18 cellular contexts compared by ENCODE assay signal in the genomic region with DNA sequence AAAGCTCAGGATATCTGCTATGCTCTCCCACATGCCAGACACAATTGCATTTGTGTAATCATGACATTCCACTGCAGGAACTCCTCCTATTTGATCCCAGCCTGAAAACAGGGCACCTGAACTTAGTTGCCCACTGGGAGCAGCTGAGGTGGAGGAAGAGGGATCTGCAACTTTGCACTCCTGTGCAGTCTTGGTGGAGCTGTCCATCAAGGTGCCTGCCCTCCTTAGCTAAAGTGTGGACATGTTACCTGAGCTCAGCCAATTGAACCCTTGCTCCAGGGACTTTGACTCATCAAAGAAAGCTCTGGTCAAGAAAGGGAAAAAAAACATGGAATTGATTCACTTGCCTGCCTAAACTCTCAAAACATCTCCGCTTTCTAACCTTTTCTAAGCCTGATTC. TPM values are rescaled to one million over a fixed set of nuclear protein-coding genes. Genes with fewer than 3 reads are reported as not detected.
DNase-seq lines count a peak whose midpoint lies in the region; ATAC-seq, FAIRE-seq and TF ChIP-seq lines count a peak whose summit lies in the region.
"Had no signal": no experiment of that assay in that cellular context is flagged by ENCODE, and none has a peak within 500 bp of the region (broad histone marks: within the 10 kb centered on the region; RNA-seq: fewer than 3 reads in every experiment).

No MANE protein-coding gene starts in this region.

- 45% methylated on average over 1 of the region's 1 CpG for WGBS in HepG2 (ENCODE audit: low lambda C conversion rate)
- 64% methylated on average over 1 of the region's 1 CpG for WGBS in right lobe of liver (ENCODE audit: insufficient coverage, low coverage, low lambda C conversion rate, missing lambda C conversion rate)
- no CpG with 5 or more reads among the region's 1 CpG for WGBS in mesendoderm (ENCODE audit: extremely low coverage, insufficient coverage, low lambda C conversion rate)

- TF ChIP-seq EP300 in HepG2 (IDR thresholded peaks at IDR 0.05; ENCODE audit: low read depth in 2 of 2, low read length in 2 of 2) (no peak), HepG2 (CRISPR knock-in tag; IDR thresholded peaks at IDR 0.05; ENCODE audit: borderline replicate concordance) (no peak)

- H3K9me3 ChIP-seq in HepG2 (ENCODE audit: low read length) (no peaks in the 10 kb centered on the region), right lobe of liver (no peaks in the 10 kb centered on the region)

- H4K5ac ChIP-seq in mesendoderm (ENCODE audit: low read length), result no peak overlapping the region

- CTCF ChIA-PET in HepG2 (lab: Yijun Ruan, JAX; ENCODE audit: low intra/inter-chr PET ratio, low total read pairs), result no interaction called here

- H3K79me2 ChIP-seq in HepG2 (ENCODE audit: insufficient read depth, low read length), result no peaks in the 10 kb centered on the region
- no peaks in the 10 kb centered on the region for H3K79me2 ChIP-seq in mesendoderm (ENCODE audit: control insufficient read depth, insufficient read depth, low read length)

- H3K4me3 ChIP-seq in HepG2 (replicated peaks in 1 of 3; ENCODE audit: insufficient read depth in 1 of 3, low read depth in 2 of 3, low read length in 3 of 3) (no peak overlapping the region), right lobe of liver (no peak overlapping the region), mesendoderm (ENCODE audit: low read length) (no peak overlapping the region)
- H3K4me3 ChIP-seq: BLaER1 treated with 17β-estradiol and CSF1 and Interleukin-3, amounts not matched to agents 10 nM and 100 nM had no signal

- no peak overlapping the region for H3K4ac ChIP-seq in mesendoderm (ENCODE audit: low read depth, low read length)

- no peak overlapping the region for H2BK120ac ChIP-seq in mesendoderm (ENCODE audit: low read depth, low read length)

- H3K27ac ChIP-seq in HepG2 (ENCODE audit: extremely low read length, insufficient read depth, low read length) (no peak overlapping the region), right lobe of liver (no peak overlapping the region), mesendoderm (ENCODE audit: low read depth, low read length) (no peak overlapping the region)
- H3K27ac ChIP-seq: BLaER1 treated with 17β-estradiol and CSF1 and Interleukin-3, amounts not matched to agents 10 nM and 100 nM had no signal

- DNase-seq in HepG2 (ENCODE audit: low spot score) (peak; percentile 23), right lobe of liver (no peak), M059J (ENCODE audit: low read depth) (peak; percentile 33), mesendoderm (peak; percentile 6), NCI-H2081 treated with DMSO at 0.1 percent for 48 hours (lab: John Stamatoyannopoulos, UW) (no peak)
- DNase-seq in activated T-cell treated with anti-CD3 and anti-CD28 coated beads, Interleukin-2, amount 50 U/mL, for 48 hours, result no peak
- DNase-seq: 8988T; CD8-positive, alpha-beta T cell; DMS 273 treated with DMSO at 0.1 percent for 48 hours; DND-41; GDM1; GOT3; H7 had no signal

- no peaks in the 10 kb centered on the region for H3K79me1 ChIP-seq in mesendoderm (ENCODE audit: low read length)

- no peak for TF ChIP-seq RAD21 in HepG2 (CRISPR knock-in tag; IDR thresholded peaks at IDR 0.05)

- TF ChIP-seq CTCF in HepG2 (CRISPR knock-in tag; IDR thresholded peaks at IDR 0.05), result no peak
- no peak for TF ChIP-seq CTCF in right lobe of liver (IDR thresholded peaks at IDR 0.05)

- peaks cover 20% of the 10 kb centered on the region for H3K4me1 ChIP-seq in HepG2 (ENCODE audit: insufficient read depth, low read length)
- no peaks in the 10 kb centered on the region for H3K4me1 ChIP-seq in right lobe of liver
- no peaks in the 10 kb centered on the region for H3K4me1 ChIP-seq in mesendoderm (ENCODE audit: control insufficient read depth, low read depth, low read length)

- H4K8ac ChIP-seq in mesendoderm (ENCODE audit: low read depth, low read length), result no peak overlapping the region

- ATAC-seq in HepG2 (peak; percentile 69), right lobe of liver (no peak), GM18868 (IDR thresholded peaks at IDR 0.05; ENCODE audit: unreplicated experiment) (no peak)
- ATAC-seq: CD8-positive, alpha-beta T cell; HCT116 had no signal

- H3K23ac ChIP-seq in mesendoderm (ENCODE audit: low read length), result no peak overlapping the region

- H4K20me1 ChIP-seq in HepG2 (ENCODE audit: insufficient read depth, low read length), result no peaks in the 10 kb centered on the region
- H4K20me1 ChIP-seq: BLaER1 treated with 17β-estradiol and CSF1 and Interleukin-3, amounts not matched to agents 10 nM and 100 nM had no signal

- H3K56ac ChIP-seq in mesendoderm (ENCODE audit: low read length), result no peak overlapping the region

- no peak overlapping the region for H2BK5ac ChIP-seq in mesendoderm (ENCODE audit: low read length)

- POLR2A ChIA-PET in HepG2 (lab: Yijun Ruan, JAX), result no interaction called here

- in situ Hi-C loops in HepG2 (cut with HindIII; ENCODE audit: extremely low pct_ligation_motif_present, low pct_unique_long_range_greater_than_20kb), result no loop called here

- no peak overlapping the region for H2AFZ ChIP-seq in HepG2 (ENCODE audit: low read length)

- no peaks in the 10 kb centered on the region for H3K36me3 ChIP-seq in HepG2 (replicated peaks in 1 of 2; ENCODE audit: control insufficient read depth in 1 of 2, insufficient read depth in 2 of 2, low read length in 2 of 2)
- H3K36me3 ChIP-seq in right lobe of liver, result no peaks in the 10 kb centered on the region
- H3K36me3 ChIP-seq in mesendoderm (ENCODE audit: control insufficient read depth, insufficient read depth, low read length), result no peaks in the 10 kb centered on the region
- H3K36me3 ChIP-seq: BLaER1 treated with 17β-estradiol and CSF1 and Interleukin-3, amounts not matched to agents 10 nM and 100 nM had no signal

- BruUV-seq in HepG2 (replicated peaks; lab: Mats Ljungman, UMichigan), result no TSS peak

- no peak overlapping the region; the same call in 1 of the 2 replicates for H3K4me2 ChIP-seq in HepG2 (ENCODE audit: low read depth, low read length)
- H3K4me2 ChIP-seq in mesendoderm (ENCODE audit: low read length), result no peak overlapping the region
- H3K4me2 ChIP-seq: BLaER1 treated with 17β-estradiol and CSF1 and Interleukin-3, amounts not matched to agents 10 nM and 100 nM had no signal

- no peak overlapping the region for H3K18ac ChIP-seq in mesendoderm (ENCODE audit: low read length)

- H2AK5ac ChIP-seq in mesendoderm (ENCODE audit: low read length), result no peak overlapping the region

- H3K9ac ChIP-seq in HepG2 (ENCODE audit: insufficient read depth, low read depth, low read length), result no peak overlapping the region
- no peak overlapping the region for H3K9ac ChIP-seq in mesendoderm (ENCODE audit: low read length)
- H3K9ac ChIP-seq: BLaER1 treated with 17β-estradiol and CSF1 and Interleukin-3, amounts not matched to agents 10 nM and 100 nM had no signal

- TF ChIP-seq POLR2A in HepG2 (IDR thresholded peaks at IDR 0.05; ENCODE audit: insufficient read depth in 1 of 2, low read depth in 2 of 2, low read length in 2 of 2) (no peak), right lobe of liver (IDR thresholded peaks at IDR 0.05) (no peak)

- no peak for FAIRE-seq in HepG2 (lab: Jason Lieb, UNC)
- FAIRE-seq: GM12892, GM18507 had no signal

- H3K27me3 ChIP-seq in HepG2 (ENCODE audit: control insufficient read depth in 1 of 2, insufficient read depth in 2 of 2, low read length in 2 of 2), result peaks cover 0 to 19% of the 10 kb centered on the region in 2 experiments; a peak in 3 of 5 replicates
- no peaks in the 10 kb centered on the region for H3K27me3 ChIP-seq in right lobe of liver
- H3K27me3 ChIP-seq in mesendoderm (ENCODE audit: insufficient read depth, low read length, poor library complexity), result no peaks in the 10 kb centered on the region
- H3K27me3 ChIP-seq: BLaER1 treated with 17β-estradiol and CSF1 and Interleukin-3, amounts not matched to agents 10 nM and 100 nM had no signal

- H2BK15ac ChIP-seq in mesendoderm (replicated peaks; ENCODE audit: low read depth), result no peak overlapping the region

- intact Hi-C loops in HepG2 (cut with micrococcal nuclease; ENCODE audit: unreplicated experiment), result no loop called here
- intact Hi-C loops in right lobe of liver (cut with DNase I), result no loop called here

TF ChIP-seq in HepG2, 621 proteins besides CTCF, POLR2A, EP300 and RAD21 (continues in another document):
- no peak for TF ChIP-seq SETDB1 (CRISPR knock-in tag; IDR thresholded peaks at IDR 0.05; ENCODE audit: borderline replicate concordance)

RNA-seq across cellular contexts. Expression of a gene that starts 33.3 kb away (rescaled TPM):
- total RNA-seq in HepG2 (2016; rRNA removed; fragmentation: Illumina TruSeq; extraction: Trizol) (23.4 and 25.0 TPM in 2 replicates), right lobe of liver (10 to 100 TPM in 3 of 6 experiments, 1 to 10 TPM in 3; 7.1 to 15.6 (median 11.0) TPM)
- total RNA-seq in HepG2 (2016; cell fraction: cytosol; rRNA removed; fragmentation: Illumina TruSeq; extraction: Trizol; ENCODE audit: low read depth), result 21.4 and 24.8 TPM in 2 replicates
- 23.4 and 23.5 TPM in 2 replicates for total RNA-seq in HepG2 (2016; cell fraction: insoluble cytoplasmic fraction; rRNA removed; fragmentation: Illumina TruSeq; extraction: Trizol)
- 11.4 and 13.6 TPM in 2 replicates for total RNA-seq in HepG2 (2016; cell fraction: membrane; rRNA removed; fragmentation: Illumina TruSeq; extraction: Trizol)
- 28.9 and 38.0 TPM in 2 replicates for total RNA-seq in HepG2 (2016; cell fraction: nucleus; rRNA removed; fragmentation: Illumina TruSeq; extraction: Trizol)
- polyA plus RNA-seq in HepG2 (2011; rRNA removed), result 6.8 and 7.2 TPM in 2 replicates
- 3.3 and 4.8 TPM in 2 replicates for polyA plus RNA-seq in HepG2 (2011; cell fraction: cytosol; rRNA removed)
- polyA plus RNA-seq in HepG2 (2011; cell fraction: nucleus; rRNA removed), result 6.9 and 9.4 TPM in 2 replicates
- polyA plus RNA-seq in HepG2 (2012), result 5.3 and 7.3 TPM in 2 replicates
- polyA plus RNA-seq in HepG2 (2016; cell fraction: cytosol; fragmentation: Illumina TruSeq; extraction: Trizol; ENCODE audit: low read depth), result 0.35 and 0.62 TPM in 2 replicates
- 12.8 and 13.1 TPM in 2 replicates for polyA plus RNA-seq in HepG2 (2016; cell fraction: insoluble cytoplasmic fraction; fragmentation: Illumina TruSeq; extraction: Trizol; ENCODE audit: low read depth)
- 0.81 and 1.0 TPM in 2 replicates for polyA plus RNA-seq in HepG2 (2016; cell fraction: membrane; fragmentation: Illumina TruSeq; extraction: Trizol; ENCODE audit: low read depth)
- 27.6 and 32.7 TPM in 2 replicates for polyA plus RNA-seq in HepG2 (2016; cell fraction: nucleus; fragmentation: Illumina TruSeq; extraction: Trizol; ENCODE audit: insufficient read depth, low read depth)
- polyA minus RNA-seq in HepG2 (2011; rRNA and poly(A)+ RNA removed; ENCODE audit: low replicate concordance), result 7.7 and 12.6 TPM in 2 replicates
- polyA minus RNA-seq in HepG2 (2011; cell fraction: cytosol; rRNA and poly(A)+ RNA removed), result 3.2 and 6.0 TPM in 2 replicates
- polyA minus RNA-seq in HepG2 (2011; cell fraction: nucleus; rRNA and poly(A)+ RNA removed), result 26.3 and 31.6 TPM in 2 replicates
- 20.2 and 20.8 TPM in 2 replicates for total RNA-seq in M059J (2014; rRNA removed; shearing (Covaris generic))
- 14.1 TPM for polyA plus RNA-seq in mesendoderm (2013, experiment 1 of 2)
- 13.3 TPM for polyA plus RNA-seq in mesendoderm (2013, experiment 2 of 2)

Comparison
In these comparisons a context has a peak if more than half of its experiments do, and no peak if none do; other contexts are left out.
1. DNase-seq: peak in HepG2 (single experiment), M059J (single experiment) and mesendoderm (single experiment); none in right lobe of liver (0 of 3), NCI-H2081 treated with DMSO at 0.1 percent for 48 hours (single experiment) and activated T-cell treated with anti-CD3 and anti-CD28 coated beads, Interleukin-2, amount 50 U/mL, for 48 hours (0 of 2).